ENCODE assay signal across 7 cellular contexts in genomic region chr11:110295487-110296225, GRCh38. TPM values are rescaled to one million over a fixed set of nuclear protein-coding genes. Genes with fewer than 3 reads are reported as not detected.
DNase-seq lines count a peak whose midpoint lies in the region; ATAC-seq and TF ChIP-seq lines count a peak whose summit lies in the region.

No MANE protein-coding gene starts in this region.

- peaks cover 53% of the 10 kb centered on the region for H3K4me1 ChIP-seq in lower lobe of right lung

- H3K27me3 ChIP-seq in lower lobe of right lung (ENCODE audit: low read depth), result no peaks in the 10 kb centered on the region

- TF ChIP-seq CTCF in lower lobe of right lung (IDR thresholded peaks at IDR 0.05), result no peak

- H3K36me3 ChIP-seq in lower lobe of right lung, result no peaks in the 10 kb centered on the region

- H3K4me3 ChIP-seq in lower lobe of right lung, result peak overlapping the region; percentile 95

- no peaks in the 10 kb centered on the region for H3K9me3 ChIP-seq in lower lobe of right lung

- ATAC-seq in GM18511 (IDR thresholded peaks at IDR 0.05; ENCODE audit: unreplicated experiment), result peak; percentile 72
- ATAC-seq in HG02759 (IDR thresholded peaks at IDR 0.05; ENCODE audit: unreplicated experiment), result peak; percentile 59
- peak; percentile 69 to 71 for ATAC-seq in lower lobe of right lung

- DNase-seq in NCI-H1105 treated with DMSO at 0.1 percent for 48 hours (lab: John Stamatoyannopoulos, UW) (peak; percentile 58), ecto neural progenitor cell (ENCODE audit: low spot score) (peak; percentile 70), lower lobe of right lung (peak; percentile 75)
- DNase-seq in activated CD4-positive, alpha-beta T cell treated with anti-CD3 and anti-CD28 coated beads for 48 hours, result peak; percentile 69
- peak; percentile 12 to 23 (median 13) for DNase-seq in stimulated activated CD4-positive, alpha-beta T cell treated with anti-CD3 and anti-CD28 coated beads, TNF-alpha, amount 100 ng/mL, for 48 hours (ENCODE audit: low read depth in 3 of 3)

- intact Hi-C loops in lower lobe of right lung (cut with DNase I), result no loop called here

- H3K27ac ChIP-seq in lower lobe of right lung, result peak overlapping the region; percentile 95

RNA-seq across cellular contexts. Expression of gene RDX, which starts 0.8 kb away (rescaled TPM):
- 152 TPM for total RNA-seq in lower lobe of right lung

Comparison
In these comparisons a context has a peak if more than half of its experiments do, and no peak if none do; other contexts are left out.
1. Peak in every context shown above with its lines: DNase-seq, ATAC-seq, H3K4me3 ChIP-seq and H3K27ac ChIP-seq.
2. DNase-seq: peak in every context shown above with its lines; median percentile 75 in lower lobe of right lung; 70 in ecto neural progenitor cell; 69 in activated CD4-positive, alpha-beta T cell treated with anti-CD3 and anti-CD28 coated beads for 48 hours; 58 in NCI-H1105 treated with DMSO at 0.1 percent for 48 hours; 13 in stimulated activated CD4-positive, alpha-beta T cell treated with anti-CD3 and anti-CD28 coated beads, TNF-alpha, amount 100 ng/mL, for 48 hours.